12 cellular contexts compared by ENCODE assay signal in the genomic region with DNA sequence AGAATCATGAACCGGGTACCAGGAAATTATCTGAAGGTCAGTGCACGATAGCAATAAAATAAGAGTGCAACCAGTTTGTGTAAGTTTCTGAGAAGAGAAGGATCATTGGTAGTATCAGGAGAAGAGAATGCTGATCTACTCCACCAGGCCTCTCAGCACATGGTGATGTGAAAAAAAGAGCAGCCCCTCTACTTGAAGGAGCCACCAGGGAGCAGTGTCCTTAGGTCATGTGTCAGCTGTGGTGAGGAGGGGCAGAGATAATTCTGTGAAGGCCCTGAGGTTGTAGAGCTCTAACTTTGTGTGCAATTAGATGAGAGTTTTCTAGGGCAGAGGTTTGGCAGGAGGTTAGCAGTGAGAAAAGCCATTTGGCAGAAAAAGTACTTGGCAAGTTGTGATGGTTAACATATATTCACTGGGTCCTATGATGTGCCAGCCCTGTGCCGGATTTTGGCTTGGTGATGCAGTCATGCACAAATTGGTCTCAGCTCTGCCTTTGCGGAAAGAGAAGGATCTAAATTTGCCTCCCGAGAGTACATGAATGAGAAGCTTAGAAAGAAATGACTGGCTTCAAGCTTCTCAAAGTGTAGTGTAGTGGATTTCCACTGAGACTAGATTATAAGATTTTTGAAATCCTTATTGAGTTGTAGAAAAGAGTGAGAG. TPM values are rescaled to one million over a fixed set of nuclear protein-coding genes. Genes with fewer than 3 reads are reported as not detected.
DNase-seq lines count a peak whose midpoint lies in the region; ATAC-seq and TF ChIP-seq lines count a peak whose summit lies in the region.
"Had no signal": no experiment of that assay in that cellular context is flagged by ENCODE, and none has a peak within 500 bp of the region (broad histone marks: within the 10 kb centered on the region; RNA-seq: fewer than 3 reads in every experiment).

No MANE protein-coding gene starts in this region.

- intact Hi-C loops in activated B cell treated with CpG ODN at 0.5 μM for 24 hours (cut with micrococcal nuclease), result loop anchor here (1.0 kb wide), 1 partner anchor 218 kb away; no protein-coding TSS in a partner anchor
- intact Hi-C loops in body of pancreas (cut with DNase I), result no loop called here

- H3K27ac ChIP-seq in body of pancreas, result no peak overlapping the region

- H3K9me3 ChIP-seq in body of pancreas, result no peaks in the 10 kb centered on the region

- peak; percentile 59 for DNase-seq in GM20000 (ENCODE audit: low spot score)
- DNase-seq in activated B cell treated with CpG ODN at 0.5 μM for 24 hours, result no peak
- DNase-seq in activated gamma-delta T cell (lab: John Stamatoyannopoulos, UW), result no peak
- DNase-seq in activated T-cell treated with anti-CD3 and anti-CD28 coated beads, Interleukin-2, amount 50 U/mL, for 72 hours, result no peak
- no peak for DNase-seq in body of pancreas
- DNase-seq in NCI-H1417 treated with DMSO at 0.1 percent for 48 hours (lab: John Stamatoyannopoulos, UW), result no peak
- DNase-seq: activated CD4-positive, alpha-beta T cell treated with anti-CD3 and anti-CD28 coated beads, Interleukin-2, amount 50 U/mL, for 1 hour; NCI-H526 had no signal

- H3K4me3 Mint-ChIP-seq in activated B cell treated with CpG ODN at 0.5 μM for 24 hours, result no peak overlapping the region
- H3K4me3 Mint-ChIP-seq in activated T-cell treated with anti-CD3 and anti-CD28 coated beads, Interleukin-2, amount 50 U/mL, for 72 hours, result no peak overlapping the region
- H3K4me3 Mint-ChIP-seq: CD4-positive, CD25-positive, alpha-beta regulatory T cell had no signal

- TF ChIP-seq CTCF in GM12873 (IDR thresholded peaks at IDR 0.05; ENCODE audit: insufficient read depth, low read depth, low read length, missing control alignments) (peak; percentile 68), GM20000 (IDR thresholded peaks at IDR 0.05; ENCODE audit: extremely low read depth, missing control alignments) (peak; percentile 30), activated B cell treated with CpG ODN at 0.5 μM for 24 hours (IDR thresholded peaks at IDR 0.05) (no peak), body of pancreas (IDR thresholded peaks at IDR 0.05) (no peak)

- no peaks in the 10 kb centered on the region for H3K36me3 Mint-ChIP-seq in activated B cell treated with CpG ODN at 0.5 μM for 24 hours (ENCODE audit: low read depth)
- H3K36me3 Mint-ChIP-seq in activated T-cell treated with anti-CD3 and anti-CD28 coated beads, Interleukin-2, amount 50 U/mL, for 72 hours (ENCODE audit: insufficient read depth in 2 of 2), result no peaks in the 10 kb centered on the region
- H3K36me3 Mint-ChIP-seq: CD4-positive, CD25-positive, alpha-beta regulatory T cell had no signal

- CTCF ChIA-PET in activated B cell treated with CpG ODN at 0.5 μM for 24 hours (lab: Charles Lee), result no interaction called here

- H3K27me3 ChIP-seq in body of pancreas, result no peaks in the 10 kb centered on the region

- H3K27ac Mint-ChIP-seq in activated B cell treated with CpG ODN at 0.5 μM for 24 hours, result no peak overlapping the region
- no peak overlapping the region for H3K27ac Mint-ChIP-seq in activated T-cell treated with anti-CD3 and anti-CD28 coated beads, Interleukin-2, amount 50 U/mL, for 72 hours

- POLR2A ChIA-PET in activated B cell treated with CpG ODN at 0.5 μM for 24 hours (lab: Charles Lee), result no interaction called here

- H3K4me1 ChIP-seq in body of pancreas, result no peaks in the 10 kb centered on the region

- TF ChIP-seq POLR2A in body of pancreas (IDR thresholded peaks at IDR 0.05), result no peak

- no peak overlapping the region for H3K4me3 ChIP-seq in body of pancreas

- WGBS in body of pancreas, 2 donors, result 77 to 83% methylated on average over 5 of the region's 5 CpGs

- peaks cover 6% of the 10 kb centered on the region for H3K4me1 Mint-ChIP-seq in activated B cell treated with CpG ODN at 0.5 μM for 24 hours
- H3K4me1 Mint-ChIP-seq in activated T-cell treated with anti-CD3 and anti-CD28 coated beads, Interleukin-2, amount 50 U/mL, for 72 hours (ENCODE audit: low read depth), result no peaks in the 10 kb centered on the region
- H3K4me1 Mint-ChIP-seq: CD4-positive, CD25-positive, alpha-beta regulatory T cell had no signal

- H3K36me3 ChIP-seq in body of pancreas (replicated peaks in 1 of 2; ENCODE audit: insufficient read depth in 1 of 2, low read depth in 2 of 2), result no peaks in the 10 kb centered on the region

- ATAC-seq in HG03103 (IDR thresholded peaks at IDR 0.05; ENCODE audit: low read depth, unreplicated experiment) (peak; percentile 79), activated B cell treated with CpG ODN at 0.5 μM for 24 hours (ENCODE audit: low read depth) (peak; percentile 34), body of pancreas (no peak)
- no peak for ATAC-seq in activated T-cell treated with anti-CD3 and anti-CD28 coated beads, Interleukin-2, amount 50 U/mL, for 72 hours (replicated peaks in 1 of 2)

- H3K27me3 Mint-ChIP-seq in activated B cell treated with CpG ODN at 0.5 μM for 24 hours, result peaks cover 3% of the 10 kb centered on the region
- H3K27me3 Mint-ChIP-seq in activated T-cell treated with anti-CD3 and anti-CD28 coated beads, Interleukin-2, amount 50 U/mL, for 72 hours (ENCODE audit: low read depth), result no peaks in the 10 kb centered on the region

- H3K9me3 Mint-ChIP-seq in activated B cell treated with CpG ODN at 0.5 μM for 24 hours, result peaks cover under 1% of the 10 kb centered on the region
- H3K9me3 Mint-ChIP-seq in activated T-cell treated with anti-CD3 and anti-CD28 coated beads, Interleukin-2, amount 50 U/mL, for 72 hours, result no peaks in the 10 kb centered on the region

RNA-seq across cellular contexts. Expression of a gene that starts 19.2 kb away (rescaled TPM):
- 48.1 and 48.7 TPM in 2 replicates for total RNA-seq in activated B cell treated with CpG ODN at 0.5 μM for 24 hours
- total RNA-seq in activated T-cell treated with anti-CD3 and anti-CD28 coated beads, Interleukin-2, amount 50 U/mL, for 72 hours, result 10 to 100 TPM; 39.6 to 48.3 TPM
- total RNA-seq in body of pancreas, result 10 to 100 TPM; 12.7 to 31.0 TPM

RNA-seq across cellular contexts. Expression of a gene that starts 33.1 kb away (rescaled TPM):
- total RNA-seq in activated B cell treated with CpG ODN at 0.5 μM for 24 hours (not detected in 2 replicates), body of pancreas (1 to 10 TPM in 1 of 2 donors, not detected in 1; 1.8 TPM)
- not detected for total RNA-seq in activated T-cell treated with anti-CD3 and anti-CD28 coated beads, Interleukin-2, amount 50 U/mL, for 72 hours
- total RNA-seq: CD4-positive, CD25-positive, alpha-beta regulatory T cell; posterior vena cava had no signal

Comparison
In these comparisons a context has a peak if more than half of its experiments do, and no peak if none do; other contexts are left out.
1. CTCF ChIP-seq: peak in GM12873 (single experiment) and GM20000 (single experiment); none in activated B cell treated with CpG ODN at 0.5 μM for 24 hours (single experiment) and body of pancreas (0 of 7).
2. ATAC-seq: peak in HG03103 (single experiment) and activated B cell treated with CpG ODN at 0.5 μM for 24 hours (single experiment); none in activated T-cell treated with anti-CD3 and anti-CD28 coated beads, Interleukin-2, amount 50 U/mL, for 72 hours (0 of 2) and body of pancreas (single experiment).